ENCODE assay signal across 31 cellular contexts in the genomic region with DNA sequence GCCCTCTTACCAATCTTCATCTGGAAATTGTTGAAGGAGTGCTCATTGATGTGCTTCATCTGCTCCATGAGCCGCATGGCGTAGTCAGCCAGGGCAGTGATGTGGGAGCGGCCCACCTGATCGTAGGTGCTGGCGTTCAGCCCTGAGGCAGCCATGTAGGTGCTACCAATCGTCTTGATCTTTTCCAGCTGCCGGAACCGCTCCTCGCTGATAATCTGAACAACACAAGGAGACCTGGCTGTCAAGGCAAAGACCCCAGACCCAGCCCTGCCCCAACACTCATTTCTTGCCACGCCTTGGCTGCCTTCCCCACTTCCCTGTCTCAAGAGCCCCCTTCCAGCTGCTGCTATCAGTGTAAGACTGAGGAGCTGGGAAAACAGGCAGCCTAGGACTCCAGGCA. TPM values are rescaled to one million over a fixed set of nuclear protein-coding genes. Genes with fewer than 3 reads are reported as not detected.
"Had no signal": no experiment of that assay in that cellular context is flagged by ENCODE, and none has a peak within 500 bp of the region (broad histone marks: within the 10 kb centered on the region; RNA-seq: fewer than 3 reads in every experiment).

No MANE protein-coding gene starts in this region.

- H3K9me3 Mint-ChIP-seq: naive B cell; naive thymus-derived CD8-positive, alpha-beta T cell; natural killer cell treated with Interleukin-12 subunit alpha and Interleukin-12 subunit beta and Interleukin-15 and Interleukin-18, amount 100 ng/mL, for 72 hours; neural progenitor cell; stimulated activated memory B cell treated with anti-CD40 and anti-IgM and Interleukin-4, amounts not matched to agents 10 μg/mL and 1 μg/mL and 100 μg/mL, for 72 hours; stimulated activated naive CD8-positive, alpha-beta T cell treated with anti-CD3 and anti-CD28 coated beads, Interleukin-15, amount 100 ng/mL, for 72 hours; type B pancreatic cell had no signal

- H2AFZ ChIP-seq: neural progenitor cell, parathyroid adenoma had no signal

- H3K27me3 Mint-ChIP-seq: naive B cell, progenitor cell of endocrine pancreas, type B pancreatic cell had no signal

- H3K9me3 ChIP-seq: neutrophil, ovary, psoas muscle, right lobe of liver, sigmoid colon, suprapubic skin, testis, tibial artery, transverse colon, upper lobe of right lung, uterus had no signal

- H3K27ac Mint-ChIP-seq: neural progenitor cell; stimulated activated memory B cell treated with anti-CD40 and anti-IgM and Interleukin-4, amounts not matched to agents 10 μg/mL and 1 μg/mL and 100 μg/mL, for 72 hours; stimulated activated naive CD8-positive, alpha-beta T cell treated with anti-CD3 and anti-CD28 coated beads, Interleukin-15, amount 100 ng/mL, for 72 hours; type B pancreatic cell had no signal

- H3K4me3 Mint-ChIP-seq: naive B cell; naive thymus-derived CD8-positive, alpha-beta T cell; natural killer cell treated with Interleukin-12 subunit alpha and Interleukin-12 subunit beta and Interleukin-15 and Interleukin-18, amount 100 ng/mL, for 72 hours; neural progenitor cell; stimulated activated memory B cell treated with anti-CD40 and anti-IgM and Interleukin-4, amounts not matched to agents 10 μg/mL and 1 μg/mL and 100 μg/mL, for 72 hours; stimulated activated naive CD8-positive, alpha-beta T cell treated with anti-CD3 and anti-CD28 coated beads, Interleukin-15, amount 100 ng/mL, for 72 hours; type B pancreatic cell had no signal

- H3K4me3 ChIP-seq: neural progenitor cell, ovary, psoas muscle, right lobe of liver, sigmoid colon, suprapubic skin, testis, tibial artery, transverse colon, upper lobe of right lung, uterus had no signal

- H3K36me3 ChIP-seq: neural progenitor cell, neutrophil, ovary, uterus had no signal

- H3K27me3 ChIP-seq: neural progenitor cell, neutrophil, ovary, right lobe of liver, sigmoid colon, suprapubic skin, testis, tibial artery, transverse colon, upper lobe of right lung, uterus had no signal

- H3K4me1 ChIP-seq: parathyroid adenoma, psoas muscle, right lobe of liver, sigmoid colon, uterus had no signal

- H3K27ac ChIP-seq: neural progenitor cell, neutrophil, ovary, parathyroid adenoma, psoas muscle, right lobe of liver, sigmoid colon, suprapubic skin, testis, tibial artery, transverse colon, upper lobe of right lung, uterus had no signal

- H3K36me3 Mint-ChIP-seq: naive B cell; naive thymus-derived CD8-positive, alpha-beta T cell; natural killer cell treated with Interleukin-12 subunit alpha and Interleukin-12 subunit beta and Interleukin-15 and Interleukin-18, amount 100 ng/mL, for 72 hours; stimulated activated memory B cell treated with anti-CD40 and anti-IgM and Interleukin-4, amounts not matched to agents 10 μg/mL and 1 μg/mL and 100 μg/mL, for 72 hours had no signal

- DNase-seq: naive B cell; naive thymus-derived CD8-positive, alpha-beta T cell; nucleus accumbens; ovary; psoas muscle; right cardiac atrium; right lobe of liver; sigmoid colon; small intestine; stimulated activated CD4-positive, alpha-beta T cell treated with anti-CD3 and anti-CD28 coated beads, Interleukin-12 subunit alpha, Interleukin-12 subunit beta, amount 100 ng/mL, for 4 hours; stimulated activated CD4-positive, alpha-beta T cell treated with anti-CD3 and anti-CD28 coated beads, Interleukin-1b, Interleukin-23, amount 100 ng/mL, for 48 hours; stimulated activated CD4-positive, alpha-beta T cell treated with anti-CD3 and anti-CD28 coated beads, Interleukin-4, amount 100 ng/mL, for 1 hour; stimulated activated CD4-positive, alpha-beta T cell treated with anti-CD3 and anti-CD28 coated beads, Interleukin-4, amount 100 ng/mL, for 4 hours; stimulated activated CD8-positive, alpha-beta memory T cell treated with anti-CD3 and anti-CD28 coated beads, Interleukin-4, amount 100 ng/mL, for 48 hours; stimulated activated naive CD4-positive, alpha-beta T cell; stimulated activated naive CD8-positive, alpha-beta T cell treated with anti-CD3 and anti-CD28 coated beads, Interleukin-15, amount 100 ng/mL, for 72 hours; stimulated activated naive CD8-positive, alpha-beta T cell treated with anti-CD3 and anti-CD28 coated beads, Interleukin-15, Interleukin-2, amounts not matched to agents 100 U/mL and 50 U/mL, for 24 hours; substantia nigra; testis; tibial artery; transverse colon; upper lobe of right lung; uterus had no signal

- H3K9ac ChIP-seq: neural progenitor cell, parathyroid adenoma had no signal

- H3K4me2 ChIP-seq: neural progenitor cell had no signal

RNA-seq across cellular contexts. Expression of a gene that starts 18.1 kb away (rescaled TPM):
- total RNA-seq: naive thymus-derived CD8-positive, alpha-beta T cell had no signal
- polyA plus RNA-seq: naive thymus-derived CD8-positive, alpha-beta T cell had no signal
